In genomic region chr5:176553260-176554085, GRCh38 we compare ENCODE assay signal across 1 cellular context.
TF ChIP-seq lines count a peak whose summit lies in the region.

No MANE protein-coding gene starts in this region.

TF ChIP-seq in H1, 55 proteins besides CTCF, POLR2A, EP300 and RAD21:
- no peak for TF ChIP-seq CEBPB (IDR thresholded peaks at IDR 0.05; ENCODE audit: low read depth, low read length)
- no peak for TF ChIP-seq MAX (IDR thresholded peaks at IDR 0.05)
- TF ChIP-seq SP1 (IDR thresholded peaks at IDR 0.05; ENCODE audit: low read depth, low read length): no peak
- TF ChIP-seq SIX5 (IDR thresholded peaks at IDR 0.05; ENCODE audit: low read depth, low read length): no peak
- TF ChIP-seq FOSL1 (IDR thresholded peaks at IDR 0.05; ENCODE audit: insufficient read depth, low read depth, low read length): no peak
- TF ChIP-seq PHF8 (conservative IDR thresholded peaks at IDR 0.05; ENCODE audit: low read depth, low read length): no peak
- TF ChIP-seq CBX8 (IDR thresholded peaks at IDR 0.05; ENCODE audit: borderline replicate concordance, low read depth, low read length): no peak
- no peak for TF ChIP-seq SAP30 (IDR thresholded peaks at IDR 0.05; ENCODE audit: insufficient read depth, insufficient replicate concordance, low read length)
- no peak for TF ChIP-seq POU5F1 (IDR thresholded peaks at IDR 0.05; ENCODE audit: low read depth, low read length)
- TF ChIP-seq SP2 (IDR thresholded peaks at IDR 0.05; ENCODE audit: low read length): no peak
- TF ChIP-seq SIN3A (conservative IDR thresholded peaks at IDR 0.05 in 1 of 2, IDR thresholded peaks at IDR 0.05 in 1 of 2; ENCODE audit: low read depth in 1 of 2, low read length in 2 of 2): no peak
- TF ChIP-seq HDAC2 (IDR thresholded peaks at IDR 0.05; ENCODE audit: borderline replicate concordance in 1 of 2, low read depth in 2 of 2, low read length in 2 of 2): no peak
- no peak for TF ChIP-seq USF2 (IDR thresholded peaks at IDR 0.05; ENCODE audit: low read length)
- TF ChIP-seq RFX5 (IDR thresholded peaks at IDR 0.05; ENCODE audit: borderline replicate concordance, low read depth, low read length): no peak
- TF ChIP-seq EZH2 (IDR thresholded peaks at IDR 0.05; ENCODE audit: low read depth, low read length, severe bottlenecking): no peak
- TF ChIP-seq KDM1A (IDR thresholded peaks at IDR 0.05; ENCODE audit: borderline replicate concordance, low read length): no peak
- TF ChIP-seq MAFK (IDR thresholded peaks at IDR 0.05; ENCODE audit: low read depth, low read length): no peak
- no peak for TF ChIP-seq ZNF274 (IDR thresholded peaks at IDR 0.05; ENCODE audit: borderline replicate concordance, extremely low read depth, low read length)
- no peak for TF ChIP-seq ASH2L (IDR thresholded peaks at IDR 0.05; ENCODE audit: low read length)
